In the genomic region with DNA sequence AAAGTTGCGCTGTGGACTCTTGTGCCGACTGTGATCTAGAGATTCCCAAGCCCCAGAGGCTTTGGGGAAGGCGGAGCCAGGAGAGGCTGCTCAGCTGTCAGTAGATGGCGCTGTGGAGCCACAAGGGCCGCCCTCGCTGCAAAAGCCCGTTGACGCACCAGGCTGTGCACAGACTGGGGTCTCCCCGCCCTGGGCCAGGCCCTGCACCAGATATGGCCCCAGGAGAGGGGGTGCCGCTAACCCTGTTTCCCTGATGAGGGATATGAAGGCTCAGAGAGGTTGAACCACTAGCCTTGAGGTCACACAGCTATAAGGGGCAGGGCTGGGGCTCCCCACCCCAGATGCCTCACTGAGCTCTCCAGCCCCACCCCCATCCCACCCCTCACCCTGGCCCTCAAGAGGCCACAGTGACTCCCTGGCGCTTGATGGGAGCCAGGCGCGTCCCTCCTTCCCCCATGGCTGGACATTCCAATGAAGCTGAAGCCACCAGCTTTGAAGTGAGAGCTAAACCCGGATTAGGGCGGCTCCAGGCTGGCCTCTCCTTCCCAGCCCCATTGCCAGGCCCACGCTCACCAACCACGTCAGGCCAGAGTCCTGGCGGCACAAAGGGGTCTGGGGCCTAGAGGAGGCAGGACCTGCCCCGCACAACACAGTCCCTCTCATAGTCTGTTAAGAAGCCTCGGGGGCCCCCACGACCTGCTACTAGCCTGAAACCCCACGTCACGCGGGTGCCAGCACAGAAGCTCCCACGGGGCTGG, we compare ENCODE assay signal across 8 cellular contexts. TPM values are rescaled to one million over a fixed set of nuclear protein-coding genes. Genes with fewer than 3 reads are reported as not detected.
DNase-seq lines count a peak whose midpoint lies in the region; ATAC-seq and TF ChIP-seq lines count a peak whose summit lies in the region.

No MANE protein-coding gene starts in this region.

- H3K4me1 ChIP-seq in foreskin keratinocyte (no peaks in the 10 kb centered on the region), osteoblast (ENCODE audit: insufficient read depth, low read length) (no peaks in the 10 kb centered on the region), thoracic aorta (ENCODE audit: control insufficient read depth in 1 of 2, low read depth in 2 of 2) (peaks cover 4 to 12% of the 10 kb centered on the region in 2 donors)

- no peaks in the 10 kb centered on the region for H3K79me2 ChIP-seq in osteoblast (ENCODE audit: insufficient read depth, low read length)

- intact Hi-C loops in activated T-helper 2 cell treated with anti-CD3 and anti-CD28 coated beads, Interferon-gamma antibody, Interleukin-2, Interleukin-4, amounts not matched to agents 10 μg/mL and 5 μg/mL and 100 μg/mL, durations not matched to agents 14 hours and 24 hours and 36 hours (cut with micrococcal nuclease): loop anchor here (1.0 to 10.0 kb wide), 3 partner anchors 212 to 670 kb away; partner anchors contain the start of gene CUX1

- no peak overlapping the region for H3K27ac Mint-ChIP-seq in activated T-helper 2 cell treated with anti-CD3 and anti-CD28 coated beads, Interferon-gamma antibody, Interleukin-2, Interleukin-4, amounts not matched to agents 10 μg/mL and 5 μg/mL and 100 μg/mL, durations not matched to agents 14 hours and 24 hours and 36 hours

- no peaks in the 10 kb centered on the region for H3K36me3 Mint-ChIP-seq in activated T-helper 2 cell treated with anti-CD3 and anti-CD28 coated beads, Interferon-gamma antibody, Interleukin-2, Interleukin-4, amounts not matched to agents 10 μg/mL and 5 μg/mL and 100 μg/mL, durations not matched to agents 14 hours and 24 hours and 36 hours (ENCODE audit: low read depth)

- H2AFZ ChIP-seq in osteoblast (ENCODE audit: low read length): no peak overlapping the region

- DNase-seq in ELF-1 (ENCODE audit: low read depth, low spot score) (peak; percentile 96), RWPE1 (ENCODE audit: low spot score) (peak; percentile 63), foreskin keratinocyte (peak in 1 of 2 donors; percentile 23), osteoblast (ENCODE audit: insufficient read length, low spot score, missing footprints) (peak; percentile 97), thoracic aorta (ENCODE audit: low spot score) (no peak)
- peak; percentile 57 for DNase-seq in Jurkat, Clone E6-1 (ENCODE audit: low read depth, low spot score)
- peak; percentile 58 for DNase-seq in activated T-helper 2 cell treated with anti-CD3 and anti-CD28 coated beads, Interferon-gamma antibody, Interleukin-2, Interleukin-4, amounts not matched to agents 10 μg/mL and 5 μg/mL and 100 μg/mL, durations not matched to agents 14 hours and 24 hours and 36 hours (ENCODE audit: low spot score)

- no peaks in the 10 kb centered on the region for H3K27me3 Mint-ChIP-seq in activated T-helper 2 cell treated with anti-CD3 and anti-CD28 coated beads, Interferon-gamma antibody, Interleukin-2, Interleukin-4, amounts not matched to agents 10 μg/mL and 5 μg/mL and 100 μg/mL, durations not matched to agents 14 hours and 24 hours and 36 hours (ENCODE audit: low read depth)

- peak; percentile 86 for ATAC-seq in foreskin keratinocyte
- ATAC-seq in thoracic aorta (ENCODE audit: insufficient number of reproducible peaks, low FRiP score, low read depth): peak; percentile 59
- ATAC-seq in HG03442 (IDR thresholded peaks at IDR 0.05; ENCODE audit: unreplicated experiment): no peak

- no peaks in the 10 kb centered on the region for H3K36me3 ChIP-seq in osteoblast (ENCODE audit: insufficient read depth, low read length)
- H3K36me3 ChIP-seq in thoracic aorta: no peaks in the 10 kb centered on the region

- no peaks in the 10 kb centered on the region for H3K9me3 Mint-ChIP-seq in activated T-helper 2 cell treated with anti-CD3 and anti-CD28 coated beads, Interferon-gamma antibody, Interleukin-2, Interleukin-4, amounts not matched to agents 10 μg/mL and 5 μg/mL and 100 μg/mL, durations not matched to agents 14 hours and 24 hours and 36 hours

- CTCF ChIA-PET in RWPE1 (lab: Yijun Ruan, JAX): interaction anchor here (0.5 to 1.7 kb wide), 21 partner anchors 12 to 713 kb away, joined by 3 to 17 read pairs (median 4); no protein-coding TSS in a partner anchor

- no peak overlapping the region for H3K4me3 Mint-ChIP-seq in activated T-helper 2 cell treated with anti-CD3 and anti-CD28 coated beads, Interferon-gamma antibody, Interleukin-2, Interleukin-4, amounts not matched to agents 10 μg/mL and 5 μg/mL and 100 μg/mL, durations not matched to agents 14 hours and 24 hours and 36 hours (ENCODE audit: low read depth)

- no peaks in the 10 kb centered on the region for H4K20me1 ChIP-seq in osteoblast (ENCODE audit: insufficient read depth, low read length)

- H3K27me3 ChIP-seq in foreskin keratinocyte (no peaks in the 10 kb centered on the region), osteoblast (ENCODE audit: insufficient read depth, low read length) (peaks cover 7% of the 10 kb centered on the region), thoracic aorta (replicated peaks; ENCODE audit: insufficient read depth) (no peaks in the 10 kb centered on the region)

- H3K27ac ChIP-seq in RWPE1 (no peak overlapping the region), foreskin keratinocyte (no peak overlapping the region), osteoblast (ENCODE audit: low read depth, low read length) (no peak overlapping the region), thoracic aorta (no peak overlapping the region)

- H3K4me1 Mint-ChIP-seq in activated T-helper 2 cell treated with anti-CD3 and anti-CD28 coated beads, Interferon-gamma antibody, Interleukin-2, Interleukin-4, amounts not matched to agents 10 μg/mL and 5 μg/mL and 100 μg/mL, durations not matched to agents 14 hours and 24 hours and 36 hours (ENCODE audit: low read depth): peaks cover 1% of the 10 kb centered on the region

- POLR2A ChIA-PET in RWPE1 (lab: Yijun Ruan, JAX; ENCODE audit: low non-redundant PET): no interaction called here

- no peak overlapping the region for H3K4me3 ChIP-seq in Jurkat, Clone E6-1 (ENCODE audit: low read length)
- H3K4me3 ChIP-seq in osteoblast (ENCODE audit: insufficient read depth, low read length): no peak overlapping the region
- H3K4me3 ChIP-seq in thoracic aorta: no peak overlapping the region

- TF ChIP-seq CTCF in RWPE1 (conservative IDR thresholded peaks at IDR 0.05; ENCODE audit: low read depth) (peak; percentile 98), foreskin keratinocyte (conservative IDR thresholded peaks at IDR 0.05) (peak; percentile 94), osteoblast (IDR thresholded peaks at IDR 0.05; ENCODE audit: extremely low read depth, low read depth, low read length) (peak; percentile 92), thoracic aorta (IDR thresholded peaks at IDR 0.05) (peak; percentile 90)

- H3K9me3 ChIP-seq in osteoblast (ENCODE audit: low read depth, low read length) (no peaks in the 10 kb centered on the region), thoracic aorta (no peaks in the 10 kb centered on the region)

- H3K4me2 ChIP-seq in osteoblast (ENCODE audit: insufficient read depth, low read length): no peak overlapping the region

RNA-seq across cellular contexts. Expression of gene MYL10, which starts 26.4 kb away (rescaled TPM):
- polyA plus RNA-seq in Jurkat, Clone E6-1 (2012; ENCODE audit: insufficient read depth, insufficient read length): not detected
- total RNA-seq in activated T-helper 2 cell treated with anti-CD3 and anti-CD28 coated beads, Interferon-gamma antibody, Interleukin-2, Interleukin-4, amounts not matched to agents 10 μg/mL and 5 μg/mL and 100 μg/mL, durations not matched to agents 14 hours and 24 hours and 36 hours: not detected in 2 replicates
- total RNA-seq in foreskin keratinocyte (not detected in 2 replicates), osteoblast (not detected in 2 replicates), thoracic aorta (not detected)
- polyA plus RNA-seq in foreskin keratinocyte: not detected in 2 replicates
